8 cellular contexts compared by ENCODE assay signal in genomic region chr7:77248154-77248553, GRCh38. TPM values are rescaled to one million over a fixed set of nuclear protein-coding genes. Genes with fewer than 3 reads are reported as not detected.
"Had no signal": no experiment of that assay in that cellular context is flagged by ENCODE, and none has a peak within 500 bp of the region (broad histone marks: within the 10 kb centered on the region; RNA-seq: fewer than 3 reads in every experiment).

No MANE protein-coding gene starts in this region.

- FAIRE-seq: GM12891, GM12892, GM18507, GM19239 had no signal

- ATAC-seq: GM12878 had no signal

- H3K4me3 ChIP-seq: GM12878 had no signal

- DNase-seq: GDM1, GF-D8 had no signal

RNA-seq across cellular contexts. Expression of gene FGL2, which starts 48.5 kb away (rescaled TPM):
- total RNA-seq: G401 had no signal
